3 cellular contexts compared by ENCODE assay signal in the genomic region with DNA sequence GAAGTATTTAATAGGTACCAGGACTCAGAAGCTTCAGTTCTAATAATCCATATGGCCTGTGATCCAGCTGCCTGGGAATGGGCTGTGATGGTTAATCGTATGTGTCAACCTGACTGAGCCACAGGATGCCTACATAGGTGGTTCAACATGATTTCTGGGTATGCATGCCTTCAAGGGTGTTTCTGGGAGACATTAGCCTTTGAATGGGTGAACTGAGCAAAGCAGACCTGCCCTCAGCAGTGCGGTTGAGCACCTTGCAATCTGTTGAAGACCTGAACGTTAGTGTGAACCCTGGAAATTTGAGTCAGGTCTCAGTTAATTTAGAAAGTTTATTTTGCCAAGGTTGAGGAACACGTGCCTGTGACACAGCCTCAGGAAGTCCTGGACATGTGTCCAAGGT.
TF ChIP-seq lines count a peak whose summit lies in the region.

No MANE protein-coding gene starts in this region.

TF ChIP-seq in GM23338, 12 proteins besides CTCF, POLR2A, EP300 and RAD21 (continues in another document):
- TF ChIP-seq EZH2phosphoT487 (IDR thresholded peaks at IDR 0.05; ENCODE audit: unreplicated experiment) = no peak
- no peak for TF ChIP-seq NANOG (IDR thresholded peaks at IDR 0.05; ENCODE audit: borderline replicate concordance)
- TF ChIP-seq STAT1 (IDR thresholded peaks at IDR 0.05; ENCODE audit: unreplicated experiment) = no peak
- TF ChIP-seq, protein P1, sequence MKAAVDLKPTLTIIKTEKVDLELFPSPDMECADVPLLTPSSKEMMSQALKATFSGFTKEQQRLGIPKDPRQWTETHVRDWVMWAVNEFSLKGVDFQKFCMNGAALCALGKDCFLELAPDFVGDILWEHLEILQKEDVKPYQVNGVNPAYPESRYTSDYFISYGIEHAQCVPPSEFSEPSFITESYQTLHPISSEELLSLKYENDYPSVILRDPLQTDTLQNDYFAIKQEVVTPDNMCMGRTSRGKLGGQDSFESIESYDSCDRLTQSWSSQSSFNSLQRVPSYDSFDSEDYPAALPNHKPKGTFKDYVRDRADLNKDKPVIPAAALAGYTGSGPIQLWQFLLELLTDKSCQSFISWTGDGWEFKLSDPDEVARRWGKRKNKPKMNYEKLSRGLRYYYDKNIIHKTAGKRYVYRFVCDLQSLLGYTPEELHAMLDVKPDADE (IDR thresholded peaks at IDR 0.05) = no peak
- TF ChIP-seq, protein P2, sequence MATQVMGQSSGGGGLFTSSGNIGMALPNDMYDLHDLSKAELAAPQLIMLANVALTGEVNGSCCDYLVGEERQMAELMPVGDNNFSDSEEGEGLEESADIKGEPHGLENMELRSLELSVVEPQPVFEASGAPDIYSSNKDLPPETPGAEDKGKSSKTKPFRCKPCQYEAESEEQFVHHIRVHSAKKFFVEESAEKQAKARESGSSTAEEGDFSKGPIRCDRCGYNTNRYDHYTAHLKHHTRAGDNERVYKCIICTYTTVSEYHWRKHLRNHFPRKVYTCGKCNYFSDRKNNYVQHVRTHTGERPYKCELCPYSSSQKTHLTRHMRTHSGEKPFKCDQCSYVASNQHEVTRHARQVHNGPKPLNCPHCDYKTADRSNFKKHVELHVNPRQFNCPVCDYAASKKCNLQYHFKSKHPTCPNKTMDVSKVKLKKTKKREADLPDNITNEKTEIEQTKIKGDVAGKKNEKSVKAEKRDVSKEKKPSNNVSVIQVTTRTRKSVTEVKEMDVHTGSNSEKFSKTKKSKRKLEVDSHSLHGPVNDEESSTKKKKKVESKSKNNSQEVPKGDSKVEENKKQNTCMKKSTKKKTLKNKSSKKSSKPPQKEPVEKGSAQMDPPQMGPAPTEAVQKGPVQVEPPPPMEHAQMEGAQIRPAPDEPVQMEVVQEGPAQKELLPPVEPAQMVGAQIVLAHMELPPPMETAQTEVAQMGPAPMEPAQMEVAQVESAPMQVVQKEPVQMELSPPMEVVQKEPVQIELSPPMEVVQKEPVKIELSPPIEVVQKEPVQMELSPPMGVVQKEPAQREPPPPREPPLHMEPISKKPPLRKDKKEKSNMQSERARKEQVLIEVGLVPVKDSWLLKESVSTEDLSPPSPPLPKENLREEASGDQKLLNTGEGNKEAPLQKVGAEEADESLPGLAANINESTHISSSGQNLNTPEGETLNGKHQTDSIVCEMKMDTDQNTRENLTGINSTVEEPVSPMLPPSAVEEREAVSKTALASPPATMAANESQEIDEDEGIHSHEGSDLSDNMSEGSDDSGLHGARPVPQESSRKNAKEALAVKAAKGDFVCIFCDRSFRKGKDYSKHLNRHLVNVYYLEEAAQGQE (IDR thresholded peaks at IDR 0.05; ENCODE audit: unreplicated experiment) = no peak

TF ChIP-seq in HCT116, 20 proteins besides CTCF, POLR2A, EP300 and RAD21:
- TF ChIP-seq TCF7L2 (IDR thresholded peaks at IDR 0.05; ENCODE audit: borderline replicate concordance, extremely low read depth, insufficient read depth, insufficient read length) (no peak), FOSL1 (IDR thresholded peaks at IDR 0.05; ENCODE audit: low read depth) (no peak), ELF1 (IDR thresholded peaks at IDR 0.05; ENCODE audit: borderline replicate concordance, low read depth) (no peak), POLR2AphosphoS5 (IDR thresholded peaks at IDR 0.05; ENCODE audit: low read depth, low read length) (no peak), ZFX (IDR thresholded peaks at IDR 0.05) (no peak), EGR1 (IDR thresholded peaks at IDR 0.05; ENCODE audit: low read depth) (no peak), CBX3 (IDR thresholded peaks at IDR 0.05; ENCODE audit: low read depth) (no peak), SP1 (IDR thresholded peaks at IDR 0.05; ENCODE audit: low read depth) (no peak), EZH2phosphoT487 (IDR thresholded peaks at IDR 0.05; ENCODE audit: borderline replicate concordance) (no peak), ZNF274 (IDR thresholded peaks at IDR 0.05; ENCODE audit: low read depth, low read length) (no peak), SRF (IDR thresholded peaks at IDR 0.05; ENCODE audit: low read depth) (no peak), EZH2 (IDR thresholded peaks at IDR 0.05) (no peak), YY1 (IDR thresholded peaks at IDR 0.05; ENCODE audit: extremely low read depth, insufficient replicate concordance, low read depth, low read length) (no peak), CEBPB (IDR thresholded peaks at IDR 0.05; ENCODE audit: low read depth) (no peak)
- TF ChIP-seq, protein P3, sequence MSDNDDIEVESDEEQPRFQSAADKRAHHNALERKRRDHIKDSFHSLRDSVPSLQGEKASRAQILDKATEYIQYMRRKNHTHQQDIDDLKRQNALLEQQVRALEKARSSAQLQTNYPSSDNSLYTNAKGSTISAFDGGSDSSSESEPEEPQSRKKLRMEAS (IDR thresholded peaks at IDR 0.05) = no peak
- TF ChIP-seq, protein P4, sequence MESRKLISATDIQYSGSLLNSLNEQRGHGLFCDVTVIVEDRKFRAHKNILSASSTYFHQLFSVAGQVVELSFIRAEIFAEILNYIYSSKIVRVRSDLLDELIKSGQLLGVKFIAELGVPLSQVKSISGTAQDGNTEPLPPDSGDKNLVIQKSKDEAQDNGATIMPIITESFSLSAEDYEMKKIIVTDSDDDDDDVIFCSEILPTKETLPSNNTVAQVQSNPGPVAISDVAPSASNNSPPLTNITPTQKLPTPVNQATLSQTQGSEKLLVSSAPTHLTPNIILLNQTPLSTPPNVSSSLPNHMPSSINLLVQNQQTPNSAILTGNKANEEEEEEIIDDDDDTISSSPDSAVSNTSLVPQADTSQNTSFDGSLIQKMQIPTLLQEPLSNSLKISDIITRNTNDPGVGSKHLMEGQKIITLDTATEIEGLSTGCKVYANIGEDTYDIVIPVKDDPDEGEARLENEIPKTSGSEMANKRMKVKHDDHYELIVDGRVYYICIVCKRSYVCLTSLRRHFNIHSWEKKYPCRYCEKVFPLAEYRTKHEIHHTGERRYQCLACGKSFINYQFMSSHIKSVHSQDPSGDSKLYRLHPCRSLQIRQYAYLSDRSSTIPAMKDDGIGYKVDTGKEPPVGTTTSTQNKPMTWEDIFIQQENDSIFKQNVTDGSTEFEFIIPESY (IDR thresholded peaks at IDR 0.05; ENCODE audit: extremely low read depth, insufficient replicate concordance, low read length) = no peak
- TF ChIP-seq, protein P5, sequence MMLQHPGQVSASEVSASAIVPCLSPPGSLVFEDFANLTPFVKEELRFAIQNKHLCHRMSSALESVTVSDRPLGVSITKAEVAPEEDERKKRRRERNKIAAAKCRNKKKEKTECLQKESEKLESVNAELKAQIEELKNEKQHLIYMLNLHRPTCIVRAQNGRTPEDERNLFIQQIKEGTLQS (IDR thresholded peaks at IDR 0.05) = no peak
- TF ChIP-seq, protein P2 (IDR thresholded peaks at IDR 0.05; ENCODE audit: low read depth) = no peak
TF ChIP-seq in HCT116: peak in this region for 0.

TF ChIP-seq in SK-N-SH treated with all-trans-retinoic acid at 6 μM for 48 hours, 23 proteins besides CTCF, POLR2A, EP300 and RAD21:
- TF ChIP-seq RARB (CRISPR knock-in tag; IDR thresholded peaks at IDR 0.05) (no peak), SNAI2 (CRISPR knock-in tag; IDR thresholded peaks at IDR 0.05) (no peak), ARNTL (CRISPR knock-in tag; IDR thresholded peaks at IDR 0.05; ENCODE audit: borderline replicate concordance, low read depth) (no peak), ISL1 (CRISPR knock-in tag; IDR thresholded peaks at IDR 0.05) (no peak), CSDC2 (CRISPR knock-in tag; IDR thresholded peaks at IDR 0.05) (no peak), ZNF70 (CRISPR knock-in tag; IDR thresholded peaks at IDR 0.05) (no peak), GLIS3 (CRISPR knock-in tag; IDR thresholded peaks at IDR 0.05) (no peak), ZFP3 (CRISPR knock-in tag; IDR thresholded peaks at IDR 0.05) (no peak), ZNF8 (CRISPR knock-in tag; IDR thresholded peaks at IDR 0.05) (no peak), ESRRG (CRISPR knock-in tag; IDR thresholded peaks at IDR 0.05) (no peak), TOX (CRISPR knock-in tag; IDR thresholded peaks at IDR 0.05; ENCODE audit: borderline replicate concordance) (no peak)
- TF ChIP-seq, protein P6, sequence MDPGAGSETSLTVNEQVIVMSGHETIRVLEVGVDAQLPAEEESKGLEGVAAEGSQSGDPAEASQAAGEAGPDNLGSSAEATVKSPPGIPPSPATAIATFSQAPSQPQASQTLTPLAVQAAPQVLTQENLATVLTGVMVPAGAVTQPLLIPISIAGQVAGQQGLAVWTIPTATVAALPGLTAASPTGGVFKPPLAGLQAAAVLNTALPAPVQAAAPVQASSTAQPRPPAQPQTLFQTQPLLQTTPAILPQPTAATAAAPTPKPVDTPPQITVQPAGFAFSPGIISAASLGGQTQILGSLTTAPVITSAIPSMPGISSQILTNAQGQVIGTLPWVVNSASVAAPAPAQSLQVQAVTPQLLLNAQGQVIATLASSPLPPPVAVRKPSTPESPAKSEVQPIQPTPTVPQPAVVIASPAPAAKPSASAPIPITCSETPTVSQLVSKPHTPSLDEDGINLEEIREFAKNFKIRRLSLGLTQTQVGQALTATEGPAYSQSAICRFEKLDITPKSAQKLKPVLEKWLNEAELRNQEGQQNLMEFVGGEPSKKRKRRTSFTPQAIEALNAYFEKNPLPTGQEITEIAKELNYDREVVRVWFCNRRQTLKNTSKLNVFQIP (CRISPR knock-in tag; IDR thresholded peaks at IDR 0.05; ENCODE audit: borderline replicate concordance, low read depth) = no peak
- TF ChIP-seq, protein P7, sequence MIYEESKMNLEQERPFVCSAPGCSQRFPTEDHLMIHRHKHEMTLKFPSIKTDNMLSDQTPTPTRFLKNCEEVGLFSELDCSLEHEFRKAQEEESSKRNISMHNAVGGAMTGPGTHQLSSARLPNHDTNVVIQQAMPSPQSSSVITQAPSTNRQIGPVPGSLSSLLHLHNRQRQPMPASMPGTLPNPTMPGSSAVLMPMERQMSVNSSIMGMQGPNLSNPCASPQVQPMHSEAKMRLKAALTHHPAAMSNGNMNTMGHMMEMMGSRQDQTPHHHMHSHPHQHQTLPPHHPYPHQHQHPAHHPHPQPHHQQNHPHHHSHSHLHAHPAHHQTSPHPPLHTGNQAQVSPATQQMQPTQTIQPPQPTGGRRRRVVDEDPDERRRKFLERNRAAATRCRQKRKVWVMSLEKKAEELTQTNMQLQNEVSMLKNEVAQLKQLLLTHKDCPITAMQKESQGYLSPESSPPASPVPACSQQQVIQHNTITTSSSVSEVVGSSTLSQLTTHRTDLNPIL (CRISPR knock-in tag; IDR thresholded peaks at IDR 0.05; ENCODE audit: low read depth) = no peak
- TF ChIP-seq, protein P8, sequence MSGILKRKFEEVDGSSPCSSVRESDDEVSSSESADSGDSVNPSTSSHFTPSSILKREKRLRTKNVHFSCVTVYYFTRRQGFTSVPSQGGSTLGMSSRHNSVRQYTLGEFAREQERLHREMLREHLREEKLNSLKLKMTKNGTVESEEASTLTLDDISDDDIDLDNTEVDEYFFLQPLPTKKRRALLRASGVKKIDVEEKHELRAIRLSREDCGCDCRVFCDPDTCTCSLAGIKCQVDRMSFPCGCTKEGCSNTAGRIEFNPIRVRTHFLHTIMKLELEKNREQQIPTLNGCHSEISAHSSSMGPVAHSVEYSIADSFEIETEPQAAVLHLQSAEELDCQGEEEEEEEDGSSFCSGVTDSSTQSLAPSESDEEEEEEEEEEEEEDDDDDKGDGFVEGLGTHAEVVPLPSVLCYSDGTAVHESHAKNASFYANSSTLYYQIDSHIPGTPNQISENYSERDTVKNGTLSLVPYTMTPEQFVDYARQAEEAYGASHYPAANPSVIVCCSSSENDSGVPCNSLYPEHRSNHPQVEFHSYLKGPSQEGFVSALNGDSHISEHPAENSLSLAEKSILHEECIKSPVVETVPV (CRISPR knock-in tag; IDR thresholded peaks at IDR 0.05) = no peak
- TF ChIP-seq, protein P9, sequence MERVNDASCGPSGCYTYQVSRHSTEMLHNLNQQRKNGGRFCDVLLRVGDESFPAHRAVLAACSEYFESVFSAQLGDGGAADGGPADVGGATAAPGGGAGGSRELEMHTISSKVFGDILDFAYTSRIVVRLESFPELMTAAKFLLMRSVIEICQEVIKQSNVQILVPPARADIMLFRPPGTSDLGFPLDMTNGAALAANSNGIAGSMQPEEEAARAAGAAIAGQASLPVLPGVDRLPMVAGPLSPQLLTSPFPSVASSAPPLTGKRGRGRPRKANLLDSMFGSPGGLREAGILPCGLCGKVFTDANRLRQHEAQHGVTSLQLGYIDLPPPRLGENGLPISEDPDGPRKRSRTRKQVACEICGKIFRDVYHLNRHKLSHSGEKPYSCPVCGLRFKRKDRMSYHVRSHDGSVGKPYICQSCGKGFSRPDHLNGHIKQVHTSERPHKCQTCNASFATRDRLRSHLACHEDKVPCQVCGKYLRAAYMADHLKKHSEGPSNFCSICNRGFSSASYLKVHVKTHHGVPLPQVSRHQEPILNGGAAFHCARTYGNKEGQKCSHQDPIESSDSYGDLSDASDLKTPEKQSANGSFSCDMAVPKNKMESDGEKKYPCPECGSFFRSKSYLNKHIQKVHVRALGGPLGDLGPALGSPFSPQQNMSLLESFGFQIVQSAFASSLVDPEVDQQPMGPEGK (CRISPR knock-in tag; IDR thresholded peaks at IDR 0.05; ENCODE audit: borderline replicate concordance) = no peak
